10 cellular contexts compared by ENCODE assay signal in the genomic region with DNA sequence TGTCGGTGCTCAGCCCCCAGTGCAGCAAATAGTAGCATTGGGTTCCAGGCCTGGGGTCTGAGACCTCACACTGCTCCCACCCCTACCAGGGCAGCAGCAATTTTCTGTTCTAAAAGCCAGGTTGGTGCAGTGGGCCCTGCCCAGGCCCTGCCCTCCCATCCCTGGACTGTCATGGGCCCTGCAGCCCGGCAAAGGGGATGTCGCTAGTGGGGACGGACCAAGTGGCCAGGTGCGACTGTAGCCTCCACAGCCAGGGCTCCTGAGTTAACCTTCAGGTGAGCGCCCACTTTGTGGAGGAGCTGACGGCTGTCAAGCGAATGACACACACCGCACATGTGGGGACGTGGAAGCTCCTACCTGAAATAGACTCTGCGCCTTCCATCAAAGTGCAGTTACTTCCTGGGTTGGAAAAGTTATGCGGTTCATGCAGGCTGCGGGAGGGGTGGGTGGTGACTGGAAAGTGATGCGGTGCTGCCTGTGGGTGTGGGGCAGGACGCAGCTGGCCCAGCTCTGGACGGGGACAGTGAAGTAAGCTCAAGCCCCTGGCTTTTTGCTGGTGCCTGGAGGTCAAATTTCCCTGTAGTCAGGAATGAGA. TPM values are rescaled to one million over a fixed set of nuclear protein-coding genes. Genes with fewer than 3 reads are reported as not detected.
DNase-seq lines count a peak whose midpoint lies in the region; ATAC-seq and TF ChIP-seq lines count a peak whose summit lies in the region.
"Had no signal": no experiment of that assay in that cellular context is flagged by ENCODE, and none has a peak within 500 bp of the region (broad histone marks: within the 10 kb centered on the region; RNA-seq: fewer than 3 reads in every experiment).

No MANE protein-coding gene starts in this region.

- ATAC-seq in CD4-positive, CD25-positive, alpha-beta regulatory T cell (ENCODE audit: low read depth in 2 of 2): no peak
- no peak for ATAC-seq in GM21423 (IDR thresholded peaks at IDR 0.05; ENCODE audit: unreplicated experiment)
- no peak for ATAC-seq in GM18502 (IDR thresholded peaks at IDR 0.05; ENCODE audit: poor library complexity, unreplicated experiment)

- H3K4me1 Mint-ChIP-seq in CD4-positive, CD25-positive, alpha-beta regulatory T cell: peaks cover 0 to 75% (median 22%) of the 10 kb centered on the region in 4 donors
- peaks cover 85% of the 10 kb centered on the region for H3K4me1 Mint-ChIP-seq in dendritic cell treated with granulocyte-macrophage colony-stimulating factor and Interleukin-4, amounts not matched to agents 40 ng/mL and 50 ng/mL, for 4 days (ENCODE audit: low read depth)
- peaks cover 23% of the 10 kb centered on the region for H3K4me1 Mint-ChIP-seq in neural crest cell

- no peaks in the 10 kb centered on the region for H3K9me3 ChIP-seq in CD4-positive, CD25-positive, alpha-beta regulatory T cell (ENCODE audit: control insufficient read depth in 2 of 2, low read length in 2 of 2)
- H3K9me3 ChIP-seq in MG63: no peaks in the 10 kb centered on the region

- H3K36me3 ChIP-seq in CD4-positive, CD25-positive, alpha-beta regulatory T cell (ENCODE audit: control insufficient read depth, insufficient read depth, low read length): no peaks in the 10 kb centered on the region
- peaks cover 3% of the 10 kb centered on the region for H3K36me3 ChIP-seq in MG63

- peak overlapping the region; percentile 13 for H3K4me3 ChIP-seq in CD4-positive, CD25-positive, alpha-beta regulatory T cell (ENCODE audit: low read depth, low read length)
- peak overlapping the region; percentile 66 for H3K4me3 ChIP-seq in MG63

- peak overlapping the region; percentile 83 to 87 (median 86) for H3K4me3 Mint-ChIP-seq in CD4-positive, CD25-positive, alpha-beta regulatory T cell
- H3K4me3 Mint-ChIP-seq in dendritic cell treated with granulocyte-macrophage colony-stimulating factor and Interleukin-4, amounts not matched to agents 40 ng/mL and 50 ng/mL, for 4 days: peak overlapping the region; percentile 86
- H3K4me3 Mint-ChIP-seq in neural crest cell: peak overlapping the region; percentile 82

- intact Hi-C loops in dendritic cell treated with granulocyte-macrophage colony-stimulating factor and Interleukin-4, amounts not matched to agents 40 ng/mL and 50 ng/mL, for 4 days (cut with micrococcal nuclease): no loop called here

- no peaks in the 10 kb centered on the region for H3K9me3 Mint-ChIP-seq in CD4-positive, CD25-positive, alpha-beta regulatory T cell
- no peaks in the 10 kb centered on the region for H3K9me3 Mint-ChIP-seq in dendritic cell treated with granulocyte-macrophage colony-stimulating factor and Interleukin-4, amounts not matched to agents 40 ng/mL and 50 ng/mL, for 4 days
- H3K9me3 Mint-ChIP-seq in neural crest cell: no peaks in the 10 kb centered on the region

- TF ChIP-seq CTCF in neural crest cell (conservative IDR thresholded peaks at IDR 0.05): no peak

- H3K27me3 ChIP-seq in CD4-positive, CD25-positive, alpha-beta regulatory T cell (ENCODE audit: control insufficient read depth, insufficient read depth, low read length): no peaks in the 10 kb centered on the region
- no peaks in the 10 kb centered on the region for H3K27me3 ChIP-seq in MG63

- no peaks in the 10 kb centered on the region for H3K27me3 Mint-ChIP-seq in CD4-positive, CD25-positive, alpha-beta regulatory T cell
- H3K27me3 Mint-ChIP-seq in dendritic cell treated with granulocyte-macrophage colony-stimulating factor and Interleukin-4, amounts not matched to agents 40 ng/mL and 50 ng/mL, for 4 days: peaks cover 16% of the 10 kb centered on the region
- H3K27me3 Mint-ChIP-seq in neural crest cell (ENCODE audit: low read depth): no peaks in the 10 kb centered on the region

- peak overlapping the region; percentile 23 for H3K27ac ChIP-seq in CD4-positive, CD25-positive, alpha-beta regulatory T cell (ENCODE audit: insufficient read depth, low read length, poor library complexity, severe bottlenecking)

- peaks cover 90% of the 10 kb centered on the region for H3K4me1 ChIP-seq in CD4-positive, CD25-positive, alpha-beta regulatory T cell (ENCODE audit: control insufficient read depth, insufficient read depth, low read length, poor library complexity, severe bottlenecking)

- H3K27ac Mint-ChIP-seq in CD4-positive, CD25-positive, alpha-beta regulatory T cell: peak overlapping the region; percentile 60 to 82 (median 65)
- peak overlapping the region; percentile 84 for H3K27ac Mint-ChIP-seq in dendritic cell treated with granulocyte-macrophage colony-stimulating factor and Interleukin-4, amounts not matched to agents 40 ng/mL and 50 ng/mL, for 4 days
- H3K27ac Mint-ChIP-seq in neural crest cell (ENCODE audit: unreplicated experiment): no peak overlapping the region

- no peaks in the 10 kb centered on the region for H3K36me3 Mint-ChIP-seq in CD4-positive, CD25-positive, alpha-beta regulatory T cell
- H3K36me3 Mint-ChIP-seq in dendritic cell treated with granulocyte-macrophage colony-stimulating factor and Interleukin-4, amounts not matched to agents 40 ng/mL and 50 ng/mL, for 4 days (ENCODE audit: low read depth): peaks cover 55% of the 10 kb centered on the region
- H3K36me3 Mint-ChIP-seq in neural crest cell (ENCODE audit: low read depth): no peaks in the 10 kb centered on the region

- DNase-seq in CD4-positive, CD25-positive, alpha-beta regulatory T cell: no peak
- DNase-seq in MG63 (no peak), neural crest cell (ENCODE audit: low read depth, low spot score) (no peak), NCI-H187 (lab: John Stamatoyannopoulos, UW) (no peak)
- DNase-seq in activated effector memory CD4-positive, alpha-beta T cell treated with Interleukin-2 at 50 U/mL for 16 hours: no peak
- DNase-seq: MV-4-11; stimulated activated CD4-positive, alpha-beta T cell treated with anti-CD3 and anti-CD28 coated beads, Interleukin-2, amount 100 ng/mL, for 48 hours had no signal

RNA-seq across cellular contexts. Expression of gene INF2, which starts 1.5 kb away (rescaled TPM):
- total RNA-seq in CD4-positive, CD25-positive, alpha-beta regulatory T cell: 74.3 TPM
- 1 to 10 TPM; 4.2 to 8.9 (median 6.6) TPM for polyA plus RNA-seq in CD4-positive, CD25-positive, alpha-beta regulatory T cell
- total RNA-seq in MG63 (2014; rRNA removed; shearing (Covaris generic); ENCODE audit: low replicate concordance): 15.5 and 31.4 TPM in 2 replicates
- 60.6 and 61.7 TPM in 2 replicates for total RNA-seq in neural crest cell

RNA-seq across cellular contexts. Expression of gene ADSS1, which starts 33.1 kb away (rescaled TPM):
- total RNA-seq in CD4-positive, CD25-positive, alpha-beta regulatory T cell: 1.9 TPM
- polyA plus RNA-seq in CD4-positive, CD25-positive, alpha-beta regulatory T cell: 1 to 10 TPM in 2 of 4 donors, under 1 TPM in 2; 0.10 to 1.7 (median 1.0) TPM
- 4.0 and 4.2 TPM in 2 replicates for total RNA-seq in MG63 (2014; rRNA removed; shearing (Covaris generic); ENCODE audit: low replicate concordance)
- total RNA-seq in neural crest cell: 4.4 and 5.0 TPM in 2 replicates
